8 cellular contexts compared by ENCODE assay signal in genomic region chr13:95404141-95404882, GRCh38.
DNase-seq lines count a peak whose midpoint lies in the region; ATAC-seq and TF ChIP-seq lines count a peak whose summit lies in the region.

No MANE protein-coding gene starts in this region.

- no peak overlapping the region for H3K27ac ChIP-seq in upper lobe of right lung

- peaks cover 5% of the 10 kb centered on the region for H3K4me1 ChIP-seq in upper lobe of right lung

- TF ChIP-seq CTCF in GM12865 (IDR thresholded peaks at IDR 0.05; ENCODE audit: insufficient read depth, low read depth, low read length, missing control alignments) (peak; percentile 86), progenitor cell of endocrine pancreas (IDR thresholded peaks at IDR 0.05; ENCODE audit: unreplicated experiment) (peak; percentile 98), upper lobe of right lung (IDR thresholded peaks at IDR 0.05) (peak; percentile 94)

- H3K27me3 ChIP-seq in upper lobe of right lung: no peaks in the 10 kb centered on the region

- H3K4me3 Mint-ChIP-seq in T-helper 1 cell treated with Interleukin-12 subunit alpha and Interleukin-12 subunit beta and Interleukin-4 antibody, amounts not matched to agents 30 μg/mL and 1 μg/mL, for 36 hours: peak overlapping the region; percentile 89
- H3K4me3 Mint-ChIP-seq in progenitor cell of endocrine pancreas (ENCODE audit: low read depth): peak overlapping the region; percentile 75

- no peaks in the 10 kb centered on the region for H3K36me3 Mint-ChIP-seq in T-helper 1 cell treated with Interleukin-12 subunit alpha and Interleukin-12 subunit beta and Interleukin-4 antibody, amounts not matched to agents 30 μg/mL and 1 μg/mL, for 36 hours (ENCODE audit: low read depth)
- no peaks in the 10 kb centered on the region for H3K36me3 Mint-ChIP-seq in progenitor cell of endocrine pancreas (ENCODE audit: insufficient read depth)

- H3K4me3 ChIP-seq in GM12865 (ENCODE audit: low read depth, low read length) (peak overlapping the region; percentile 59), upper lobe of right lung (peak overlapping the region; percentile 43)

- H3K27me3 Mint-ChIP-seq in T-helper 1 cell treated with Interleukin-12 subunit alpha and Interleukin-12 subunit beta and Interleukin-4 antibody, amounts not matched to agents 30 μg/mL and 1 μg/mL, for 36 hours (ENCODE audit: low read depth): peaks cover 3% of the 10 kb centered on the region
- no peaks in the 10 kb centered on the region for H3K27me3 Mint-ChIP-seq in progenitor cell of endocrine pancreas

- intact Hi-C loops in left ventricle myocardium superior (cut with micrococcal nuclease): loop anchor here (5.0 kb wide), 1 partner anchor 217 kb away; no protein-coding TSS in a partner anchor
- intact Hi-C loops in upper lobe of right lung (cut with DNase I): loop anchor here (2.0 kb wide), 1 partner anchor 214 kb away; no protein-coding TSS in a partner anchor

- no peaks in the 10 kb centered on the region for H3K9me3 ChIP-seq in upper lobe of right lung

- DNase-seq in GM12865 (ENCODE audit: low read depth) (peak; percentile 88), NAMALWA (ENCODE audit: low spot score) (peak; percentile 90), amniotic stem cell (lab: John Stamatoyannopoulos, UW) (peak; percentile 13), left ventricle myocardium superior (peak; percentile 87), progenitor cell of endocrine pancreas (ENCODE audit: low spot score, unreplicated experiment) (peak; percentile 73), upper lobe of right lung (peak; percentile 88)

- peak; percentile 85 for ATAC-seq in HG02588 (IDR thresholded peaks at IDR 0.05; ENCODE audit: unreplicated experiment)
- peak; percentile 96 for ATAC-seq in left ventricle myocardium superior
- peak; percentile 96 for ATAC-seq in upper lobe of right lung

- peaks cover 11% of the 10 kb centered on the region for H3K4me1 Mint-ChIP-seq in T-helper 1 cell treated with Interleukin-12 subunit alpha and Interleukin-12 subunit beta and Interleukin-4 antibody, amounts not matched to agents 30 μg/mL and 1 μg/mL, for 36 hours (ENCODE audit: low read depth)
- peaks cover 7% of the 10 kb centered on the region for H3K4me1 Mint-ChIP-seq in progenitor cell of endocrine pancreas (ENCODE audit: low read depth)

- H3K27ac Mint-ChIP-seq in T-helper 1 cell treated with Interleukin-12 subunit alpha and Interleukin-12 subunit beta and Interleukin-4 antibody, amounts not matched to agents 30 μg/mL and 1 μg/mL, for 36 hours: no peak overlapping the region
- H3K27ac Mint-ChIP-seq in progenitor cell of endocrine pancreas: no peak overlapping the region

- H3K36me3 ChIP-seq in upper lobe of right lung: no peaks in the 10 kb centered on the region

- H3K9me3 Mint-ChIP-seq in T-helper 1 cell treated with Interleukin-12 subunit alpha and Interleukin-12 subunit beta and Interleukin-4 antibody, amounts not matched to agents 30 μg/mL and 1 μg/mL, for 36 hours: no peaks in the 10 kb centered on the region
- no peaks in the 10 kb centered on the region for H3K9me3 Mint-ChIP-seq in progenitor cell of endocrine pancreas (ENCODE audit: low read depth)

Comparison
In these comparisons a context has a peak if more than half of its experiments do, and no peak if none do; other contexts are left out.
1. DNase-seq: peak in every context shown above with its lines; median percentile 90 in NAMALWA; 88 in GM12865; 88 in upper lobe of right lung; 87 in left ventricle myocardium superior; 73 in progenitor cell of endocrine pancreas; 13 in amniotic stem cell.